In the genomic region with DNA sequence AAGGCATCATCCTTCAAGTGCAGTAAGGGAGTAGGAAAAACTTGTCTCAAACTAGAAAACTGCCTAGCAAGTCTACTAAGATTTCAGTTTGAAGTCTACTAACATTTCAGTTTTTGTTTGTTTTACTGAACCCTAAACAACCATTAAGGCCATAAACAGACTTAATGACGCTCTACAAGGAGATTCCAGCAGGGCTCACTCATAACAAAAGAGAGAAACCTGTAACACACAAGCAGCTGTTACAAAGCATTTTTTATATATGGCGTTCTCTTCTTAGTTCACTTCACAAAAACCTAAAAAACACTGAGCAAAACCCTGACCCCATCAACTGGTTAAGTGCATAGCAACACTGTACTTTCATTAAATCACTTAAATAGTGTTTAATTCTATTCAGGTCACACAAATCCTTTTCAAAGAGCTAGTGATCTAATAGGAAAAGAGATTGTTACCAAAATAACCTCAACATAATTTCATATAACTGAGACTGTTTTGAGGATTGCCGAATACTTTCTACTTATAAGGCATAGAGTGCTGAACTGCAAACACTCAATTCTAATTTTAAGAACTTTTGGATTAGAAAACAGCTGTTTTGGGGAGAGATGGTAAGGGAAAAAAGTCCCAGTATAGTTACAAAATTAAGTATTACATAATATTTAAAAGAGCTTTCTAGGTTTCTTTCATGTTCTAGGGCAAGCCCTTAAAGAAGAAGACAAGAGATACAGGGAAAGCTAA, we compare ENCODE assay signal across 8 cellular contexts. TPM values are rescaled to one million over a fixed set of nuclear protein-coding genes. Genes with fewer than 3 reads are reported as not detected.
DNase-seq lines count a peak whose midpoint lies in the region; ATAC-seq, FAIRE-seq and TF ChIP-seq lines count a peak whose summit lies in the region.

No MANE protein-coding gene starts in this region.

- ATAC-seq in mucosa of descending colon, result no peak
- no peak for ATAC-seq in HG03025 (IDR thresholded peaks at IDR 0.05; ENCODE audit: low FRiP score, unreplicated experiment)

- DNase-seq in GM06990 (ENCODE audit: extremely low read depth, insufficient read length) (peak; percentile 21), MG63 (no peak), cerebellar cortex (ENCODE audit: low spot score) (peak; percentile 16), mucosa of descending colon (no peak), urothelium cell line (ENCODE audit: low spot score) (no peak), T-helper 9 cell (no peak)
- DNase-seq in stimulated activated CD4-positive, alpha-beta T cell treated with anti-CD3 and anti-CD28 coated beads, Interleukin-4, amount 100 ng/mL, for 1 hour, result no peak

- TF ChIP-seq CTCF in GM06990 (IDR thresholded peaks at IDR 0.05; ENCODE audit: insufficient read depth, low read length, poor library complexity, severe bottlenecking), result no peak
- no peak for TF ChIP-seq CTCF in mucosa of descending colon (IDR thresholded peaks at IDR 0.05)

- H3K9me3 ChIP-seq in MG63 (no peaks in the 10 kb centered on the region), mucosa of descending colon (no peaks in the 10 kb centered on the region)

- peak overlapping the region; percentile 84 for H3K4me3 ChIP-seq in GM06990 (replicated peaks; ENCODE audit: low read depth, low read length)
- H3K4me3 ChIP-seq in MG63, result peak overlapping the region; percentile 60
- H3K4me3 ChIP-seq in mucosa of descending colon, result peak overlapping the region; percentile 60

- H3K27me3 ChIP-seq in GM06990 (replicated peaks; ENCODE audit: control insufficient read depth, insufficient read depth, low read length) (no peaks in the 10 kb centered on the region), MG63 (no peaks in the 10 kb centered on the region)

- H3K36me3 ChIP-seq in GM06990 (ENCODE audit: control insufficient read depth, insufficient read depth, low read length) (no peaks in the 10 kb centered on the region), MG63 (peaks cover 10% of the 10 kb centered on the region), mucosa of descending colon (ENCODE audit: low read depth) (no peaks in the 10 kb centered on the region)

- intact Hi-C loops in mucosa of descending colon (cut with DNase I, micrococcal nuclease), result loop anchor here in 1 of 2 donors (10.0 kb wide), 1 partner anchor 472 kb away; no protein-coding TSS in a partner anchor

- no peak for FAIRE-seq in urothelium cell line (lab: Jason Lieb, UNC)

- H3K4me1 ChIP-seq in mucosa of descending colon (ENCODE audit: low read depth), result peaks cover 23% of the 10 kb centered on the region

RNA-seq across cellular contexts. Expression of gene B3GALNT2, which starts 1.5 kb away (rescaled TPM):
- total RNA-seq in MG63 (2014; rRNA removed; shearing (Covaris generic); ENCODE audit: low replicate concordance), result 22.0 and 39.3 TPM in 2 replicates
- total RNA-seq in mucosa of descending colon, result 10 to 100 TPM; 17.1 to 34.5 (median 19.6) TPM

Comparison
In these comparisons a context has a peak if more than half of its experiments do, and no peak if none do; other contexts are left out.
1. DNase-seq: peak in GM06990 (single experiment) and cerebellar cortex (single experiment); none in MG63 (single experiment), mucosa of descending colon (0 of 3), stimulated activated CD4-positive, alpha-beta T cell treated with anti-CD3 and anti-CD28 coated beads, Interleukin-4, amount 100 ng/mL, for 1 hour (single experiment), urothelium cell line (single experiment) and T-helper 9 cell (single experiment).
2. Peak in every context shown above with its lines, with median percentiles within 50 percentile points of each other: H3K4me3 ChIP-seq.